Comparison of ENCODE assay signal across 15 cellular contexts in the genomic region with DNA sequence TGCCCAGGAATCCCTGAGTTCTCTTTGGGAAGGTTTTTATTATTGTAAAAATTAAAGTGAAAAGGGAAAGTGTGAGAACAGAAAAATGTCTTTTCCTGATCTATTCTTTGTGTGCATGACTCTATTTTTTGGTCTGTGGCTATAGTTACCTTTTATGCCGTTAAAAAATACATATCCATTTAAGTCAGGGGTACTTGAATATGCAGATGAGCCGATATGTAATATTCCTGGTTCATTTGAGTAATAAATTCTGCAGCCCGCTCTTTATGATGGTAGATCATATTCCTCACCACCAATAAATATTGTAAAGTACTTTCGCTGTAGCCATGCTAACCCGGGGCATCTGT. TPM values are rescaled to one million over a fixed set of nuclear protein-coding genes. Genes with fewer than 3 reads are reported as not detected.
A peak's percentile ranks its signal among the peaks of the same experiment; 100 is the strongest.
DNase-seq lines count a peak whose midpoint lies in the region; FAIRE-seq and TF ChIP-seq lines count a peak whose summit lies in the region.
"Had no signal": no experiment of that assay in that cellular context is flagged by ENCODE, and none has a peak within 500 bp of the region (broad histone marks: within the 10 kb centered on the region; RNA-seq: fewer than 3 reads in every experiment).

No MANE protein-coding gene starts in this region.

- H3K36me3 ChIP-seq in right atrium auricular region = no peaks in the 10 kb centered on the region
- H3K36me3 ChIP-seq: HAP-1 had no signal

- peak overlapping the region; percentile 42; the same call in 1 of the 2 replicates for H3K27ac ChIP-seq in 22Rv1
- H3K27ac ChIP-seq in caudate nucleus (ENCODE audit: low read depth, low read length) = peak overlapping the region; percentile 69
- peak overlapping the region; percentile 30 for H3K27ac ChIP-seq in layer of hippocampus (ENCODE audit: low read depth, low read length)
- H3K27ac ChIP-seq in right atrium auricular region = no peak overlapping the region
- H3K27ac ChIP-seq: A549 had no signal

- BruUV-seq in MCF 10A (replicated peaks; lab: Mats Ljungman, UMichigan) = no TSS peak

- no peak overlapping the region for H3K4me3 ChIP-seq in right atrium auricular region
- H3K4me3 ChIP-seq: A549, HAP-1 had no signal

- no peaks in the 10 kb centered on the region for H3K9me3 Mint-ChIP-seq in MCF 10A (ENCODE audit: unreplicated experiment)
- H3K9me3 Mint-ChIP-seq: CD8-positive, alpha-beta memory T cell had no signal

- H3K27me3 ChIP-seq in layer of hippocampus (ENCODE audit: control insufficient read depth, insufficient read depth, low read length) = peaks cover 44% of the 10 kb centered on the region
- peaks cover 4 to 9% of the 10 kb centered on the region in 2 donors for H3K27me3 ChIP-seq in right atrium auricular region

- no peaks in the 10 kb centered on the region for H3K4me1 ChIP-seq in right atrium auricular region
- H3K4me1 ChIP-seq: A549, Caco-2, HAP-1 had no signal

- H3K36me3 Mint-ChIP-seq in MCF 10A (ENCODE audit: insufficient read depth, unreplicated experiment) = peaks cover 4% of the 10 kb centered on the region
- H3K36me3 Mint-ChIP-seq: CD8-positive, alpha-beta memory T cell had no signal

- TF ChIP-seq CTCF in 22Rv1 (IDR thresholded peaks at IDR 0.05) (no peak), MCF 10A (IDR thresholded peaks at IDR 0.05; ENCODE audit: unreplicated experiment) (no peak), right atrium auricular region (IDR thresholded peaks at IDR 0.05) (no peak)

- H3K4me3 Mint-ChIP-seq in MCF 10A (ENCODE audit: unreplicated experiment) = no peak overlapping the region
- H3K4me3 Mint-ChIP-seq: CD8-positive, alpha-beta memory T cell had no signal

- peak; percentile 42 for FAIRE-seq in HTR-8/SVneo (lab: Jason Lieb, UNC)
- FAIRE-seq: A549, H1 had no signal

- POLR2A ChIA-PET in MCF 10A (lab: Yijun Ruan, JAX) = interaction anchor here (0.8 kb wide), 1 partner anchor 93 kb away, joined by 4 read pairs; no protein-coding TSS in a partner anchor

- peaks cover 98% of the 10 kb centered on the region for H3K27me3 Mint-ChIP-seq in MCF 10A (ENCODE audit: insufficient read depth, unreplicated experiment)

- intact Hi-C loops in MCF 10A (cut with micrococcal nuclease) = no loop called here

- DNase-seq in HTR-8/SVneo (ENCODE audit: insufficient read length, low spot score) (no peak), caudate nucleus (lab: John Stamatoyannopoulos, UW) (no peak), MCF 10A (ENCODE audit: unreplicated experiment) (no peak), right atrium auricular region (ENCODE audit: low spot score) (no peak), NCI-H526 treated with DMSO at 0.1 percent for 48 hours (lab: John Stamatoyannopoulos, UW) (no peak)
- no peak for DNase-seq in stimulated activated CD4-positive, alpha-beta T cell treated with anti-CD3 and anti-CD28 coated beads, Interleukin-15, amount 100 ng/mL, for 24 hours
- DNase-seq: Caco-2; CD8-positive, alpha-beta memory T cell; IMR-90 had no signal

- H3K27ac Mint-ChIP-seq in MCF 10A (ENCODE audit: low read depth, unreplicated experiment) = no peak overlapping the region
- H3K27ac Mint-ChIP-seq: CD8-positive, alpha-beta memory T cell had no signal

- no peaks in the 10 kb centered on the region for H3K9me3 ChIP-seq in right atrium auricular region
- H3K9me3 ChIP-seq: A549, Caco-2, HAP-1 had no signal

- H3K4me1 Mint-ChIP-seq in MCF 10A (ENCODE audit: insufficient read depth, unreplicated experiment) = peaks cover 4% of the 10 kb centered on the region
- H3K4me1 Mint-ChIP-seq: CD8-positive, alpha-beta memory T cell had no signal

- CTCF ChIA-PET in MCF 10A (lab: Yijun Ruan, JAX) = no interaction called here

RNA-seq across cellular contexts. Expression of gene MYT1, which starts 0.5 kb away (rescaled TPM):
- total RNA-seq in MCF 10A (2022) (not detected in 2 replicates), right atrium auricular region (under 1 TPM in 1 of 2 donors, not detected in 1; 0.15 TPM)
- total RNA-seq: Daoy, IMR-90 had no signal

RNA-seq across cellular contexts. Expression of gene NPBWR2, which starts 56.4 kb away (rescaled TPM):
- total RNA-seq in MCF 10A (2022) = not detected in 2 replicates
- total RNA-seq in right atrium auricular region = not detected
- total RNA-seq: Caco-2; CD8-positive, alpha-beta memory T cell; Daoy; H1; IMR-90 had no signal

Comparison
In these comparisons a context has a peak if more than half of its experiments do, and no peak if none do; other contexts are left out.
1. H3K27ac ChIP-seq: peak in 22Rv1 (single experiment), caudate nucleus (single experiment) and layer of hippocampus (single experiment); none in right atrium auricular region (0 of 2).